In the genomic region with DNA sequence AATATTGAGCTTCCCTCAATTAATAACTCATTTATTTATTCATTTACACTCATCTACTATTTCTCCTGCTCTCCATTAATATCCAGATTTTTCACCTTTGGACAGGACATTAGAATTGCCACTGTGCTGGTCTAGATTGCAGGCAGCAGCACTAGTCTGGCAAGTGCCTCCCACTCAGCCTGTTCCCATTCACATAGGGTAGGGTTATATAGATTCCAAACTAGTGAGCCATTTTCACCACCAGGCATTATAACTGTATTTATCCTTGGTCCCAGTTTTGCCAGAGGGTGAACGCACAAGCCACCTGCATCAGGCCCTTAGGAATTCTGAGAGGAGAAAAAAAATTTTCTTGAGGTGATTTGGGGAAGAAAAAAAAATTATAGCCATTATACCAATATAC, we compare ENCODE assay signal across 28 cellular contexts.
"Had no signal": no experiment of that assay in that cellular context is flagged by ENCODE, and none has a peak within 500 bp of the region (broad histone marks: within the 10 kb centered on the region; RNA-seq: fewer than 3 reads in every experiment).

No MANE protein-coding gene starts in this region.

- H3K36me3 ChIP-seq: ascending aorta, esophagus squamous epithelium, gastrocnemius medialis, left ventricle myocardium inferior, right atrium auricular region, stomach, suprapubic skin, tibial artery had no signal

- DNase-seq: activated CD4-positive, alpha-beta T cell treated with anti-CD3 and anti-CD28 coated beads for 4 hours; activated CD4-positive, alpha-beta T cell treated with anti-CD3 and anti-CD28 coated beads, Interleukin-2, amount 50 U/mL, for 4 hours; activated CD8-positive, alpha-beta memory T cell treated with anti-CD3 and anti-CD28 coated beads, Interleukin-2, amount 50 U/mL, for 4 hours; activated effector memory CD4-positive, alpha-beta T cell treated with anti-CD3 and anti-CD28 coated beads, Interleukin-2, amount 50 U/mL, for 16 hours; activated naive CD4-positive, alpha-beta T cell treated with anti-CD3 and anti-CD28 coated beads for 36 hours; activated naive CD8-positive, alpha-beta T cell treated with anti-CD3 and anti-CD28 coated beads for 36 hours; activated T-cell treated with anti-CD3 and anti-CD28 coated beads, Interleukin-2, amount 50 U/mL, for 1 hour; caudate nucleus; cortex of kidney; esophagus squamous epithelium; gastrocnemius medialis; glutamatergic neuron; islet precursor cell; left ventricle myocardium inferior; mucosa of descending colon; stimulated activated CD4-positive, alpha-beta T cell treated with anti-CD3 and anti-CD28 coated beads, Interleukin-15, amount 100 ng/mL, for 24 hours; stimulated activated CD4-positive, alpha-beta T cell treated with anti-CD3 and anti-CD28 coated beads, Interleukin-2, amount 100 ng/mL, for 24 hours; stimulated activated naive B cell treated with anti-CD40 and anti-IgM and Interleukin-4, amounts not matched to agents 10 μg/mL and 1 μg/mL and 100 μg/mL, for 72 hours; stomach; tibial artery had no signal

- ATAC-seq: mucosa of descending colon; natural killer cell treated with Interleukin-12 subunit alpha and Interleukin-12 subunit beta and Interleukin-15 and Interleukin-18, amount 100 ng/mL, for 72 hours; stimulated activated naive B cell treated with anti-CD40 and anti-IgM and Interleukin-4, amounts not matched to agents 10 μg/mL and 1 μg/mL and 100 μg/mL, for 72 hours had no signal

- H3K27me3 ChIP-seq: ascending aorta, esophagus squamous epithelium, gastrocnemius medialis, right atrium auricular region, stomach, suprapubic skin, tibial artery had no signal

- H3K36me3 Mint-ChIP-seq: activated naive CD8-positive, alpha-beta T cell treated with anti-CD3 and anti-CD28 coated beads for 36 hours had no signal

- H3K4me3 ChIP-seq: ascending aorta, esophagus squamous epithelium, gastrocnemius medialis, left ventricle myocardium inferior, lung, mucosa of descending colon, right atrium auricular region, stomach, suprapubic skin, tibial artery had no signal

- H3K27ac Mint-ChIP-seq: activated naive CD4-positive, alpha-beta T cell treated with anti-CD3 and anti-CD28 coated beads for 36 hours; activated naive CD8-positive, alpha-beta T cell treated with anti-CD3 and anti-CD28 coated beads for 36 hours; activated T-helper 1 cell treated with anti-CD3 and anti-CD28 coated beads, Interleukin-12 subunit alpha, Interleukin-12 subunit beta, Interleukin-2, Interleukin-4 antibody, amounts not matched to agents 30 ng/mL and 10 ng/mL and 1 ng/mL, durations not matched to agents 14 hours and 24 hours and 36 hours; brain; natural killer cell treated with Interleukin-12 subunit alpha and Interleukin-12 subunit beta and Interleukin-15 and Interleukin-18, amount 100 ng/mL, for 72 hours; stimulated activated naive B cell treated with anti-CD40 and anti-IgM and Interleukin-4, amounts not matched to agents 10 μg/mL and 1 μg/mL and 100 μg/mL, for 72 hours had no signal

- H3K27ac ChIP-seq: ascending aorta, esophagus squamous epithelium, gastrocnemius medialis, left ventricle myocardium inferior, right atrium auricular region, stomach, suprapubic skin, tibial artery, VCaP had no signal

- H3K4me3 Mint-ChIP-seq: activated naive CD4-positive, alpha-beta T cell treated with anti-CD3 and anti-CD28 coated beads for 36 hours; activated naive CD8-positive, alpha-beta T cell treated with anti-CD3 and anti-CD28 coated beads for 36 hours; activated T-helper 1 cell treated with anti-CD3 and anti-CD28 coated beads, Interleukin-12 subunit alpha, Interleukin-12 subunit beta, Interleukin-2, Interleukin-4 antibody, amounts not matched to agents 30 ng/mL and 10 ng/mL and 1 ng/mL, durations not matched to agents 14 hours and 24 hours and 36 hours; brain; natural killer cell treated with Interleukin-12 subunit alpha and Interleukin-12 subunit beta and Interleukin-15 and Interleukin-18, amount 100 ng/mL, for 72 hours; stimulated activated naive B cell treated with anti-CD40 and anti-IgM and Interleukin-4, amounts not matched to agents 10 μg/mL and 1 μg/mL and 100 μg/mL, for 72 hours had no signal

- H3K9me3 ChIP-seq: ascending aorta, gastrocnemius medialis, mucosa of descending colon, stomach, suprapubic skin, tibial artery had no signal

- H3K4me1 Mint-ChIP-seq: activated naive CD8-positive, alpha-beta T cell treated with anti-CD3 and anti-CD28 coated beads for 36 hours had no signal
